Comparison of ENCODE assay signal across 16 cellular contexts in the genomic region with DNA sequence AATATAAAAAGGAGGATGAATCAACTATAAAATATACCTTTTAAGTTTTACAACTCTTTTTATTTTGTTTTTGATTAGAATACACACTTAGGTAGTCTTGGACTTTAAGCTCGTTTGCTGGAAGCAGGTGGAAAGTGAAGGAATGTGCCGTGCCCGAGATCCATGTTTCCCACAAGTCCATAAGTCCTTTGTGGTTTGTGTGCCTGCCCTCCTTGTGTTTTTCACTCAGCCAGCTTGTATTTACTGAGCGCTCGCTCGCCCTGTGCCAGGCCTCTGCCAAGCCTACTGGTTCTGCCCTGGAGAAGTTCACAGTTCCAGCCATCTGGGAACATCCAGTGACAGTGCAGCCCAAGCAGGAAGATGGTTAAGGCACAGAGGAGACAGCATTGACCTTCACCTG.
A peak's percentile ranks its signal among the peaks of the same experiment; 100 is the strongest.
DNase-seq lines count a peak whose midpoint lies in the region; ATAC-seq, FAIRE-seq and TF ChIP-seq lines count a peak whose summit lies in the region.
"Had no signal": no experiment of that assay in that cellular context is flagged by ENCODE, and none has a peak within 500 bp of the region (broad histone marks: within the 10 kb centered on the region; RNA-seq: fewer than 3 reads in every experiment).

No MANE protein-coding gene starts in this region.

- H3K27me3 ChIP-seq in liver (ENCODE audit: control insufficient read depth in 4 of 4, insufficient read depth in 4 of 4, low read length in 3 of 4) (no peaks in the 10 kb centered on the region), small intestine (ENCODE audit: control insufficient read depth in 2 of 2, insufficient read depth in 2 of 2, low read length in 2 of 2) (no peaks in the 10 kb centered on the region), esophagus muscularis mucosa (no peaks in the 10 kb centered on the region), gastroesophageal sphincter (no peaks in the 10 kb centered on the region), smooth muscle cell (ENCODE audit: low read depth) (no peaks in the 10 kb centered on the region)
- H3K27me3 ChIP-seq: upper lobe of right lung had no signal

- FAIRE-seq in small intestine (lab: Jason Lieb, UNC) = no peak

- TF ChIP-seq POLR2A in esophagus muscularis mucosa (IDR thresholded peaks at IDR 0.05; ENCODE audit: low read depth) = no peak
- no peak for TF ChIP-seq POLR2A in gastroesophageal sphincter (IDR thresholded peaks at IDR 0.05)

- DNase-seq in chondrocyte (ENCODE audit: low spot score) = no peak
- peak; percentile 89 for DNase-seq in small intestine
- DNase-seq in stimulated activated CD4-positive, alpha-beta T cell treated with anti-CD3 and anti-CD28 coated beads, Interleukin-4, amount 100 ng/mL, for 4 hours = no peak
- DNase-seq in esophagus muscularis mucosa (ENCODE audit: extremely low spot score) = no peak
- DNase-seq in smooth muscle cell (lab: John Stamatoyannopoulos, UW; ENCODE audit: unreplicated experiment) = no peak
- DNase-seq: activated CD4-positive, alpha-beta T cell treated with anti-CD3 and anti-CD28 coated beads for 48 hours; Caco-2; endodermal cell; KG1; NCI-H2081; NCI-H510A treated with DMSO at 0.1 percent for 48 hours; upper lobe of right lung had no signal

- H3K4me3 ChIP-seq in liver (ENCODE audit: low read depth in 1 of 3, low read length in 3 of 3) (no peak overlapping the region), small intestine (ENCODE audit: low read depth in 1 of 2, low read length in 2 of 2) (no peak overlapping the region), esophagus muscularis mucosa (no peak overlapping the region), gastroesophageal sphincter (no peak overlapping the region), smooth muscle cell (no peak overlapping the region)
- H3K4me3 ChIP-seq: upper lobe of right lung had no signal

- no peak overlapping the region for H2AFZ ChIP-seq in smooth muscle cell (ENCODE audit: low read depth)

- TF ChIP-seq EP300 in esophagus muscularis mucosa (IDR thresholded peaks at IDR 0.05) (no peak), gastroesophageal sphincter (IDR thresholded peaks at IDR 0.05) (no peak)

- H3K27ac ChIP-seq in liver (ENCODE audit: low read depth in 1 of 2, low read length in 2 of 2) (peak overlapping the region in 1 of 2 donors; percentile 36), small intestine (ENCODE audit: low read depth in 1 of 2, low read length in 1 of 2) (peak overlapping the region; percentile 72 to 75), esophagus muscularis mucosa (replicated peaks in 1 of 4) (no peak overlapping the region), gastroesophageal sphincter (no peak overlapping the region), smooth muscle cell (ENCODE audit: low read depth) (no peak overlapping the region)
- H3K27ac ChIP-seq: upper lobe of right lung had no signal

- H3K9ac ChIP-seq in liver (ENCODE audit: low read depth in 1 of 2, low read length in 2 of 2) (no peak overlapping the region), smooth muscle cell (ENCODE audit: low read depth) (no peak overlapping the region)

- TF ChIP-seq CTCF in chondrocyte (IDR thresholded peaks at IDR 0.05) (no peak), liver (IDR thresholded peaks at IDR 0.05; ENCODE audit: low read depth, low read length, missing input control) (no peak), esophagus muscularis mucosa (IDR thresholded peaks at IDR 0.05) (no peak), gastroesophageal sphincter (IDR thresholded peaks at IDR 0.05) (no peak), smooth muscle cell (IDR thresholded peaks at IDR 0.05; ENCODE audit: borderline replicate concordance, insufficient read depth, poor library complexity, severe bottlenecking) (no peak)

- H3K36me3 ChIP-seq in liver (ENCODE audit: control insufficient read depth in 4 of 4, insufficient read depth in 3 of 4, low read depth in 1 of 4, low read length in 3 of 4) (no peaks in the 10 kb centered on the region), small intestine (ENCODE audit: control insufficient read depth in 2 of 2, insufficient read depth in 2 of 2, low read length in 2 of 2) (peaks cover 0 to 5% of the 10 kb centered on the region in 2 donors), esophagus muscularis mucosa (no peaks in the 10 kb centered on the region), gastroesophageal sphincter (peaks cover 0 to 7% of the 10 kb centered on the region in 2 donors), smooth muscle cell (ENCODE audit: low read depth) (no peaks in the 10 kb centered on the region)

- intact Hi-C loops in esophagus muscularis mucosa (cut with DNase I) = no loop called here

- no peak overlapping the region for H3K4me2 ChIP-seq in smooth muscle cell

- WGBS in liver = 39% methylated on average over 6 of the region's 6 CpGs
- WGBS in small intestine, 3 donors = 10 to 54% (median 47%) methylated on average over 6 of the region's 6 CpGs
- 89% methylated on average over 6 of the region's 6 CpGs for WGBS in esophagus muscularis mucosa
- 95 to 100% methylated on average over 4 of the region's 6 CpGs for WGBS in gastroesophageal sphincter (ENCODE audit: low coverage in 1 of 2), 2 donors
- WGBS in smooth muscle cell (ENCODE audit: low lambda C conversion rate) = 88% methylated on average over 6 of the region's 6 CpGs

- TF ChIP-seq RAD21 in liver (IDR thresholded peaks at IDR 0.05) = no peak

- peaks cover 15 to 16% (median 16%) of the 10 kb centered on the region in 3 donors for H3K4me1 Mint-ChIP-seq in IgD-negative memory B cell
- peaks cover 11% of the 10 kb centered on the region for H3K4me1 Mint-ChIP-seq in chondrocyte (ENCODE audit: low read depth)

- H3K36me3 Mint-ChIP-seq in IgD-negative memory B cell (peaks cover 12% of the 10 kb centered on the region), chondrocyte (ENCODE audit: low read depth) (no peaks in the 10 kb centered on the region)

- H3K27ac Mint-ChIP-seq in IgD-negative memory B cell = peak overlapping the region in 2 of 3 donors; percentile 20 to 70
- peak overlapping the region; percentile 28 for H3K27ac Mint-ChIP-seq in chondrocyte (ENCODE audit: unreplicated experiment)
- H3K27ac Mint-ChIP-seq: endodermal cell; stimulated activated naive CD8-positive, alpha-beta T cell treated with anti-CD3 and anti-CD28 coated beads, Interleukin-15, Interleukin-2, amounts not matched to agents 100 ng/mL and 50 ng/mL, for 24 hours had no signal

- no peaks in the 10 kb centered on the region for H3K79me2 ChIP-seq in smooth muscle cell (ENCODE audit: low read depth)

- H3K4me1 ChIP-seq in liver (ENCODE audit: control insufficient read depth in 4 of 4, insufficient read depth in 4 of 4, low read length in 3 of 4) (peaks cover 2 to 14% (median 11%) of the 10 kb centered on the region in 4 donors), small intestine (ENCODE audit: control insufficient read depth in 2 of 2, insufficient read depth in 1 of 2, low read depth in 1 of 2, low read length in 1 of 2) (peaks cover 12 to 21% of the 10 kb centered on the region in 2 donors), esophagus muscularis mucosa (peaks cover 11 to 20% (median 16%) of the 10 kb centered on the region in 4 donors), gastroesophageal sphincter (peaks cover 0 to 28% (median 15%) of the 10 kb centered on the region in 3 donors), smooth muscle cell (ENCODE audit: low read depth) (no peaks in the 10 kb centered on the region)
- H3K4me1 ChIP-seq: Caco-2, upper lobe of right lung had no signal

- H4K20me1 ChIP-seq in smooth muscle cell (ENCODE audit: low read depth) = no peaks in the 10 kb centered on the region

- no peaks in the 10 kb centered on the region for H3K27me3 Mint-ChIP-seq in IgD-negative memory B cell
- H3K27me3 Mint-ChIP-seq in chondrocyte (ENCODE audit: low read depth) = no peaks in the 10 kb centered on the region
- H3K27me3 Mint-ChIP-seq: stimulated activated naive CD8-positive, alpha-beta T cell treated with anti-CD3 and anti-CD28 coated beads, Interleukin-15, Interleukin-2, amounts not matched to agents 100 ng/mL and 50 ng/mL, for 24 hours had no signal

- H3K9me3 ChIP-seq in liver (ENCODE audit: control insufficient read depth in 4 of 4, low read length in 3 of 4) (no peaks in the 10 kb centered on the region), small intestine (ENCODE audit: control insufficient read depth, low read depth) (no peaks in the 10 kb centered on the region), esophagus muscularis mucosa (no peaks in the 10 kb centered on the region), gastroesophageal sphincter (no peaks in the 10 kb centered on the region), smooth muscle cell (replicated peaks; ENCODE audit: low read depth) (no peaks in the 10 kb centered on the region)
- H3K9me3 ChIP-seq: Caco-2, upper lobe of right lung had no signal

- no peaks in the 10 kb centered on the region for H3F3A ChIP-seq in smooth muscle cell (ENCODE audit: low read depth)

- no peak for ATAC-seq in gastroesophageal sphincter
- ATAC-seq: upper lobe of right lung had no signal

- H3K4me3 Mint-ChIP-seq in IgD-negative memory B cell = peak overlapping the region in 2 of 4 donors; percentile 14 to 18
- no peak overlapping the region for H3K4me3 Mint-ChIP-seq in chondrocyte (ENCODE audit: unreplicated experiment)
- H3K4me3 Mint-ChIP-seq: endodermal cell; stimulated activated naive CD8-positive, alpha-beta T cell treated with anti-CD3 and anti-CD28 coated beads, Interleukin-15, Interleukin-2, amounts not matched to agents 100 ng/mL and 50 ng/mL, for 24 hours had no signal

- H3K9me3 Mint-ChIP-seq in IgD-negative memory B cell = no peaks in the 10 kb centered on the region
- no peaks in the 10 kb centered on the region for H3K9me3 Mint-ChIP-seq in chondrocyte (ENCODE audit: low read depth)
- H3K9me3 Mint-ChIP-seq: endodermal cell; stimulated activated naive CD8-positive, alpha-beta T cell treated with anti-CD3 and anti-CD28 coated beads, Interleukin-15, Interleukin-2, amounts not matched to agents 100 ng/mL and 50 ng/mL, for 24 hours had no signal

TF ChIP-seq in liver, 16 proteins besides CTCF, POLR2A, EP300 and RAD21 (continues in another document):
- TF ChIP-seq SP1 (IDR thresholded peaks at IDR 0.05) (peak; percentile 41), HNF4G (IDR thresholded peaks at IDR 0.05) (no peak)

Comparison
In these comparisons a context has a peak if more than half of its experiments do, and no peak if none do; other contexts are left out.
1. H3K27ac ChIP-seq: peak in small intestine (2 of 2); none in esophagus muscularis mucosa (0 of 4), gastroesophageal sphincter (0 of 4) and smooth muscle cell (single experiment).